ENCODE assay signal across 17 cellular contexts in the genomic region with DNA sequence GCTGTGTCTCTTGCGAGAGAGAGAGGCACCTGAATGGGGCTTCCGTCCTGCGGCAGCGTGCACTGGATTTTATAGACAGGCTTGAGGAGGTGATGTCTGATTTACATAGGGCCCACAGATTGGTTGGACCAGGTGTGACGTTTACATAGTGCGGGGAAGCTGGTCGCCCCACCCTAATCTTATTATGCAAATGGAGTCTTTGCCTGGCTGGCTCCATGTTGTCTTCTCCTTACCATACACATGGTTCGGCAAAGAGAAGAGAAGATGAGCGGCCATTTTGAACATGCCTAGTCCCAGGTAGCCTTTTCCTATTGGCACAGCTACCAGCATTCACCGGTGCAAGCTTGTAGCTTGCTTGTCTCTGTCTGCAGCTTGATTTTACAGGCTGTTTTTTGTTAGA.
"Had no signal": no experiment of that assay in that cellular context is flagged by ENCODE, and none has a peak within 500 bp of the region (broad histone marks: within the 10 kb centered on the region; RNA-seq: fewer than 3 reads in every experiment).

No MANE protein-coding gene starts in this region.

- DNase-seq: activated CD4-positive, alpha-beta memory T cell treated with anti-CD3 and anti-CD28 coated beads, Interleukin-2, amount 10 ng/mL, durations not matched to agents 7 days and 5 days; activated CD4-positive, alpha-beta T cell treated with anti-CD3 and anti-CD28 coated beads for 36 hours; activated gamma-delta T cell; activated naive CD8-positive, alpha-beta T cell treated with anti-CD3 and anti-CD28 coated beads for 36 hours; activated T-cell treated with anti-CD3 and anti-CD28 coated beads, Interleukin-2, amount 50 U/mL, for 48 hours; anterior cingulate cortex; dermis blood vessel endothelial cell; erythroblast; left colon; mammary epithelial cell; nephron progenitor cell; psoas muscle; right lobe of liver; stimulated activated CD4-positive, alpha-beta T cell treated with anti-CD3 and anti-CD28 coated beads, Interleukin-1b, Interleukin-23, amount 100 ng/mL, for 48 hours; stimulated activated naive B cell treated with anti-CD40 and anti-IgM and Interleukin-4, amounts not matched to agents 10 μg/mL and 1 μg/mL and 100 μg/mL, for 72 hours; transverse colon had no signal

- H3K36me3 Mint-ChIP-seq: activated naive CD8-positive, alpha-beta T cell treated with anti-CD3 and anti-CD28 coated beads for 36 hours had no signal

- H3K4me1 Mint-ChIP-seq: activated CD4-positive, alpha-beta memory T cell treated with anti-CD3 and anti-CD28 coated beads, Interleukin-2, amount 10 ng/mL, durations not matched to agents 7 days and 5 days; activated CD4-positive, alpha-beta T cell treated with anti-CD3 and anti-CD28 coated beads for 36 hours; activated naive CD8-positive, alpha-beta T cell treated with anti-CD3 and anti-CD28 coated beads for 36 hours; stimulated activated naive B cell treated with anti-CD40 and anti-IgM and Interleukin-4, amounts not matched to agents 10 μg/mL and 1 μg/mL and 100 μg/mL, for 72 hours had no signal

- H3K27me3 Mint-ChIP-seq: activated CD4-positive, alpha-beta memory T cell treated with anti-CD3 and anti-CD28 coated beads, Interleukin-2, amount 10 ng/mL, durations not matched to agents 7 days and 5 days; activated CD4-positive, alpha-beta T cell treated with anti-CD3 and anti-CD28 coated beads for 36 hours; activated naive CD8-positive, alpha-beta T cell treated with anti-CD3 and anti-CD28 coated beads for 36 hours; stimulated activated naive B cell treated with anti-CD40 and anti-IgM and Interleukin-4, amounts not matched to agents 10 μg/mL and 1 μg/mL and 100 μg/mL, for 72 hours had no signal

- H3K27ac Mint-ChIP-seq: activated CD4-positive, alpha-beta memory T cell treated with anti-CD3 and anti-CD28 coated beads, Interleukin-2, amount 10 ng/mL, durations not matched to agents 7 days and 5 days; activated CD4-positive, alpha-beta T cell treated with anti-CD3 and anti-CD28 coated beads for 36 hours; activated naive CD8-positive, alpha-beta T cell treated with anti-CD3 and anti-CD28 coated beads for 36 hours; nephron progenitor cell; stimulated activated naive B cell treated with anti-CD40 and anti-IgM and Interleukin-4, amounts not matched to agents 10 μg/mL and 1 μg/mL and 100 μg/mL, for 72 hours had no signal

- H3K9me3 ChIP-seq: right lobe of liver had no signal

- H3K27ac ChIP-seq: breast epithelium, psoas muscle, right lobe of liver, transverse colon had no signal

- H3K4me1 ChIP-seq: breast epithelium, psoas muscle, right lobe of liver, transverse colon had no signal

- H3K27me3 ChIP-seq: breast epithelium, right lobe of liver, transverse colon had no signal

- H3K4me3 Mint-ChIP-seq: activated CD4-positive, alpha-beta memory T cell treated with anti-CD3 and anti-CD28 coated beads, Interleukin-2, amount 10 ng/mL, durations not matched to agents 7 days and 5 days; activated CD4-positive, alpha-beta T cell treated with anti-CD3 and anti-CD28 coated beads for 36 hours; activated naive CD8-positive, alpha-beta T cell treated with anti-CD3 and anti-CD28 coated beads for 36 hours; nephron progenitor cell; stimulated activated naive B cell treated with anti-CD40 and anti-IgM and Interleukin-4, amounts not matched to agents 10 μg/mL and 1 μg/mL and 100 μg/mL, for 72 hours had no signal
